In genomic region chr5:123512631-123513461, GRCh38 we compare ENCODE assay signal across 8 cellular contexts. TPM values are rescaled to one million over a fixed set of nuclear protein-coding genes. Genes with fewer than 3 reads are reported as not detected.
A peak's percentile ranks its signal among the peaks of the same experiment; 100 is the strongest.
DNase-seq lines count a peak whose midpoint lies in the region; ATAC-seq and TF ChIP-seq lines count a peak whose summit lies in the region.

No MANE protein-coding gene starts in this region.

- in situ Hi-C loops in astrocyte of the spinal cord (cut with HindIII; ENCODE audit: low sequenced_read_pairs) = no loop called here

- H3K27me3 ChIP-seq in BE2C (no peaks in the 10 kb centered on the region), iPS-18a (ENCODE audit: control insufficient read depth, insufficient read depth, low read length) (no peaks in the 10 kb centered on the region)

- peak overlapping the region; percentile 55 for H3K27ac ChIP-seq in iPS-18a (ENCODE audit: low read length)

- no peak for TF ChIP-seq CTCF in BE2C (IDR thresholded peaks at IDR 0.05; ENCODE audit: low read depth, low read length)
- TF ChIP-seq CTCF in astrocyte of the spinal cord (IDR thresholded peaks at IDR 0.05; ENCODE audit: low read depth, low read length) = no peak

- peak overlapping the region; percentile 90 for H3K4me3 ChIP-seq in BE2C (ENCODE audit: low read depth, low read length)
- H3K4me3 ChIP-seq in astrocyte of the spinal cord (ENCODE audit: low read depth, low read length) = peak overlapping the region; percentile 82
- peak overlapping the region; percentile 96 for H3K4me3 ChIP-seq in iPS-18a (ENCODE audit: low read length)
- peak overlapping the region; percentile 81 for H3K4me3 ChIP-seq in skeletal muscle cell (ENCODE audit: low read depth, low read length)

- H3K9ac ChIP-seq in iPS-18a (ENCODE audit: low read length) = peak overlapping the region; percentile 76

- H3K9me3 ChIP-seq in BE2C (no peaks in the 10 kb centered on the region), iPS-18a (ENCODE audit: control insufficient read depth, low read depth, low read length) (no peaks in the 10 kb centered on the region)

- H3K4me1 ChIP-seq in BE2C (no peaks in the 10 kb centered on the region), iPS-18a (ENCODE audit: control insufficient read depth, low read depth, low read length) (peaks cover 6% of the 10 kb centered on the region)

- peak; percentile 38 for DNase-seq in BE2C
- DNase-seq in T-helper 1 cell = peak in 3 of 5 donors; percentile 22 to 32 (median 23)
- DNase-seq in astrocyte of the spinal cord (ENCODE audit: low read depth, low spot score) = peak; percentile 27
- DNase-seq in skeletal muscle cell (ENCODE audit: low read depth) = peak; percentile 4
- DNase-seq in GOT3 (lab: John Stamatoyannopoulos, UW) = no peak

- H3K36me3 ChIP-seq in BE2C = no peaks in the 10 kb centered on the region
- no peaks in the 10 kb centered on the region for H3K36me3 ChIP-seq in iPS-18a (ENCODE audit: control insufficient read depth, low read depth, low read length)

- ATAC-seq in GM19328 (IDR thresholded peaks at IDR 0.05; ENCODE audit: unreplicated experiment) = peak; percentile 3
- ATAC-seq in HG03457 (IDR thresholded peaks at IDR 0.05; ENCODE audit: unreplicated experiment) = peak; percentile 2

RNA-seq across cellular contexts. Expression of gene CSNK1G3, which starts 0.9 kb away (rescaled TPM):
- polyA plus RNA-seq in BE2C (2012; ENCODE audit: insufficient read depth, insufficient read length, low read depth) = 19.1 TPM
